In genomic region chr3:119360736-119361462, GRCh38 we compare ENCODE assay signal across 19 cellular contexts.
DNase-seq lines count a peak whose midpoint lies in the region; ATAC-seq and TF ChIP-seq lines count a peak whose summit lies in the region.
"Had no signal": no experiment of that assay in that cellular context is flagged by ENCODE, and none has a peak within 500 bp of the region (broad histone marks: within the 10 kb centered on the region; RNA-seq: fewer than 3 reads in every experiment).

No MANE protein-coding gene starts in this region.

- TF ChIP-seq EP300 in upper lobe of left lung (IDR thresholded peaks at IDR 0.05) = no peak

- H3K4me1 ChIP-seq in cardiac muscle cell (ENCODE audit: low read depth) = peaks cover 44% of the 10 kb centered on the region
- peaks cover 5% of the 10 kb centered on the region for H3K4me1 ChIP-seq in endodermal cell (ENCODE audit: control insufficient read depth, insufficient read depth, low read length)
- peaks cover 57% of the 10 kb centered on the region for H3K4me1 ChIP-seq in lower lobe of right lung
- H3K4me1 ChIP-seq in upper lobe of left lung = peaks cover 30 to 58% (median 42%) of the 10 kb centered on the region in 4 donors

- H3K36me3 ChIP-seq in cardiac muscle cell (peaks cover 8% of the 10 kb centered on the region), endodermal cell (ENCODE audit: control insufficient read depth, insufficient read depth, low read length) (no peaks in the 10 kb centered on the region), lower lobe of right lung (peaks cover 7% of the 10 kb centered on the region), upper lobe of left lung (peaks cover 0 to 7% (median 0%) of the 10 kb centered on the region in 4 donors)
- H3K36me3 ChIP-seq: BE2C had no signal

- DNase-seq in cardiac muscle cell (ENCODE audit: low read depth in 1 of 2, low spot score in 1 of 2) (no peak), cardiac septum (ENCODE audit: low spot score) (no peak), endodermal cell (peak; percentile 61), lower lobe of right lung (no peak), upper lobe of left lung (no peak), D341Med (ENCODE audit: low spot score) (no peak), COR-L47 (lab: John Stamatoyannopoulos, UW) (no peak)
- DNase-seq in T-helper 2 cell treated with Interferon-gamma antibody and Interleukin-4, amounts not matched to agents 5 μg/mL and 100 μg/mL, for 36 hours (ENCODE audit: low spot score) = no peak
- DNase-seq: 8988T; BE2C; Calu3; CD4-positive, alpha-beta T cell; DMS79; NCI-H1436; NCI-H2029; NCI-H2171 treated with DMSO at 0.1 percent for 48 hours; NCI-H446 treated with DMSO at 0.1 percent for 48 hours; NK-92 treated with Interleukin-12 subunit alpha and Interleukin-12 subunit beta, amount 100 ng/mL, for 24 hours had no signal

- H3K36me3 Mint-ChIP-seq in endodermal cell (ENCODE audit: low read depth) = no peaks in the 10 kb centered on the region
- H3K36me3 Mint-ChIP-seq in T-helper 2 cell treated with Interferon-gamma antibody and Interleukin-4, amounts not matched to agents 5 μg/mL and 100 μg/mL, for 36 hours (ENCODE audit: low read depth) = no peaks in the 10 kb centered on the region

- ATAC-seq in lower lobe of right lung (peak; percentile 16 to 32), upper lobe of left lung (ENCODE audit: low FRiP score in 2 of 2) (no peak)

- H3K27me3 Mint-ChIP-seq in endodermal cell (ENCODE audit: insufficient read depth) = no peaks in the 10 kb centered on the region
- peaks cover 10% of the 10 kb centered on the region for H3K27me3 Mint-ChIP-seq in T-helper 2 cell treated with Interferon-gamma antibody and Interleukin-4, amounts not matched to agents 5 μg/mL and 100 μg/mL, for 36 hours (ENCODE audit: low read depth)
- H3K27me3 Mint-ChIP-seq: CD4-positive, alpha-beta T cell had no signal

- intact Hi-C loops in cardiac septum (cut with DNase I) = no loop called here
- intact Hi-C loops in lower lobe of right lung (cut with DNase I) = no loop called here

- TF ChIP-seq POLR2A in upper lobe of left lung (IDR thresholded peaks at IDR 0.05) = no peak

- H3K4me3 Mint-ChIP-seq in endodermal cell = no peak overlapping the region
- H3K4me3 Mint-ChIP-seq in T-helper 2 cell treated with Interferon-gamma antibody and Interleukin-4, amounts not matched to agents 5 μg/mL and 100 μg/mL, for 36 hours = no peak overlapping the region
- H3K4me3 Mint-ChIP-seq: CD4-positive, alpha-beta T cell had no signal

- no peak overlapping the region for H3K4me3 ChIP-seq in cardiac muscle cell
- H3K4me3 ChIP-seq in endodermal cell (ENCODE audit: low read length) = no peak overlapping the region
- no peak overlapping the region for H3K4me3 ChIP-seq in lower lobe of right lung
- H3K4me3 ChIP-seq in upper lobe of left lung = no peak overlapping the region

- H3K9me3 ChIP-seq in cardiac muscle cell (ENCODE audit: low read depth) = no peaks in the 10 kb centered on the region
- no peaks in the 10 kb centered on the region for H3K9me3 ChIP-seq in endodermal cell (ENCODE audit: control insufficient read depth, low read length)
- H3K9me3 ChIP-seq in lower lobe of right lung = no peaks in the 10 kb centered on the region
- no peaks in the 10 kb centered on the region for H3K9me3 ChIP-seq in upper lobe of left lung
- H3K9me3 ChIP-seq: BE2C had no signal

- H3K9ac ChIP-seq in endodermal cell (ENCODE audit: extremely low read depth, low read length, poor library complexity, severe bottlenecking) = no peak overlapping the region
- H3K9ac ChIP-seq: KMS-11 had no signal

- H3K4me1 Mint-ChIP-seq in endodermal cell = peaks cover 28% of the 10 kb centered on the region
- no peaks in the 10 kb centered on the region for H3K4me1 Mint-ChIP-seq in T-helper 2 cell treated with Interferon-gamma antibody and Interleukin-4, amounts not matched to agents 5 μg/mL and 100 μg/mL, for 36 hours (ENCODE audit: low read depth)

- no peaks in the 10 kb centered on the region for H3K27me3 ChIP-seq in cardiac muscle cell
- no peaks in the 10 kb centered on the region for H3K27me3 ChIP-seq in endodermal cell (ENCODE audit: control insufficient read depth, insufficient read depth, low read length, poor library complexity, severe bottlenecking)
- H3K27me3 ChIP-seq in lower lobe of right lung (ENCODE audit: low read depth) = no peaks in the 10 kb centered on the region
- no peaks in the 10 kb centered on the region for H3K27me3 ChIP-seq in upper lobe of left lung
- H3K27me3 ChIP-seq: BE2C had no signal

- peak overlapping the region; percentile 89 for H3K27ac ChIP-seq in cardiac muscle cell
- no peak overlapping the region for H3K27ac ChIP-seq in endodermal cell (ENCODE audit: low read depth, low read length)
- no peak overlapping the region for H3K27ac ChIP-seq in lower lobe of right lung
- H3K27ac ChIP-seq in upper lobe of left lung = peak overlapping the region in 3 of 4 donors; percentile 44 to 50 (median 48)
- H3K27ac ChIP-seq: KMS-11 had no signal

- H3K9me3 Mint-ChIP-seq in endodermal cell = no peaks in the 10 kb centered on the region
- no peaks in the 10 kb centered on the region for H3K9me3 Mint-ChIP-seq in T-helper 2 cell treated with Interferon-gamma antibody and Interleukin-4, amounts not matched to agents 5 μg/mL and 100 μg/mL, for 36 hours
- H3K9me3 Mint-ChIP-seq: CD4-positive, alpha-beta T cell had no signal

- TF ChIP-seq CTCF in cardiac muscle cell (IDR thresholded peaks at IDR 0.05; ENCODE audit: low read depth, low read length) (no peak), endodermal cell (conservative IDR thresholded peaks at IDR 0.05) (no peak), lower lobe of right lung (IDR thresholded peaks at IDR 0.05) (no peak), upper lobe of left lung (IDR thresholded peaks at IDR 0.05) (no peak)

- no peak overlapping the region for H3K27ac Mint-ChIP-seq in endodermal cell
- H3K27ac Mint-ChIP-seq in T-helper 2 cell treated with Interferon-gamma antibody and Interleukin-4, amounts not matched to agents 5 μg/mL and 100 μg/mL, for 36 hours = no peak overlapping the region
- H3K27ac Mint-ChIP-seq: CD4-positive, alpha-beta T cell had no signal

- WGBS in endodermal cell (ENCODE audit: insufficient coverage in 1 of 2, insufficient read length in 1 of 2), 2 experiments = 78 to 96% methylated on average over 3 of the region's 3 CpGs
- WGBS in upper lobe of left lung, 2 donors = 79 to 83% methylated on average over 3 of the region's 3 CpGs

Comparison
In these comparisons a context has a peak if more than half of its experiments do, and no peak if none do; other contexts are left out.
1. H3K27ac ChIP-seq: peak in cardiac muscle cell (single experiment) and upper lobe of left lung (3 of 4); none in endodermal cell (single experiment) and lower lobe of right lung (single experiment).
2. ATAC-seq: peak in lower lobe of right lung (2 of 2); none in upper lobe of left lung (0 of 2).